In the genomic region with DNA sequence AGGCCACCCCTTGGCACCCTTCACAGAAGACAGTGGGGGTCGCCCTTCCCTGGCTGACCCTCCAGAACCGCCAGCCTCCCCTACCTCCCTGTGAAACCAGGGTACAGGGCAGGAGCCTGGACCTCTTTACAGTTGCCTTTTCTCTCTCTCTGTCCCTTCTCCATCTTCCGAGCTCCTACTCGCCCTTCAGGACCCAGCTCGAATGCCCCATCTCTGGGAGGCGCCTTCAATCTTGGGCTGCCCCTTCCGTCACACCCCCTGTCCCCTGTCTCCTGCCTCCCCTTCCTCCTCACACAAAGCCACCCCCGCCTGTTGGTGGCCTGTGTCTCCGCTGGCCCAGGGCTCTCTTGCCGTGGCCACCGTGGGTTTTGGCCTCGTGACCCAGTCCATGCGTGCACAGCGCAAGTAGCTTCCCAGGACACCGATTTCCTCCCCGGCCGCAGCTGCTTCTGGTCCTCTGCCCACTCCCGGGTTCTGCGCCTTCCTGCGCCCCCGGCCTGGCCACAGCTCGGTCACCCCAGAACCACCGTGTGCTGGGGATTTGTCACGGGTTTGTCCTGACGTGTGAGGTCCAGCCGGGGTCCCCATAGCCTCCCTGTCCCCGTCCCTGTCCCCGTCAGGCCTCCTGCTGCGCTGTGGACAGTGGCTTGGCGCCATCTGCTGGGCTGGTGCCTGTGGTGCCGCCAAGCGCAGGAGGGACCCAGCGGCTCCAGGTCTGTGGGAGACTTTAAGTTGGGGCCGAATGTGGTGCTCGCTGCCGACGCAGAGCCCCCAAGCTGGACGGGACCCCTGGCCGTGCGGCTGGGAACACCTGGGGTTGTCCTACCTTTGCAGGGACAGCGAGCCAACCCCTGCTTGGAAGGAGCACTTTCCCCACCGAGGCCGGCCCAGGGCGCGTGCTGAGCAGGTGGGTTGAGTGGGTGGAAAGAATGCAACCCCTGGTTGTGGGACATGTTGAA, we compare ENCODE assay signal across 9 cellular contexts. TPM values are rescaled to one million over a fixed set of nuclear protein-coding genes. Genes with fewer than 3 reads are reported as not detected.
DNase-seq lines count a peak whose midpoint lies in the region; ATAC-seq and TF ChIP-seq lines count a peak whose summit lies in the region.
"Had no signal": no experiment of that assay in that cellular context is flagged by ENCODE, and none has a peak within 500 bp of the region (broad histone marks: within the 10 kb centered on the region; RNA-seq: fewer than 3 reads in every experiment).

No MANE protein-coding gene starts in this region.

- no peak for DNase-seq in AG09309 (ENCODE audit: low read depth)
- peak; percentile 88 for DNase-seq in GM20000 (ENCODE audit: low spot score)
- peak; percentile 61 for DNase-seq in PC-3
- DNase-seq in activated T-cell treated with anti-CD3 and anti-CD28 coated beads, Interleukin-2, amount 50 U/mL, for 48 hours = peak; percentile 85 to 87
- DNase-seq in fibroblast of lung (ENCODE audit: low read depth in 2 of 2) = peak; percentile 17 to 46
- DNase-seq in nephron progenitor cell = peak; percentile 88
- DNase-seq in stomach = peak; percentile 83

- H3K9me3 Mint-ChIP-seq in nephron progenitor cell = peaks cover 5% of the 10 kb centered on the region

- H3K4me3 ChIP-seq in AG09309 (ENCODE audit: control insufficient read depth, low read depth, low read length) = peak overlapping the region; percentile 25
- no peak overlapping the region for H3K4me3 ChIP-seq in PC-3 (ENCODE audit: low read length)
- peak overlapping the region in 1 of 4 experiments; percentile 36 for H3K4me3 ChIP-seq in fibroblast of lung (replicated peaks in 1 of 4; ENCODE audit: control extremely low read depth in 1 of 4, insufficient read depth in 1 of 4, low read depth in 3 of 4, low read length in 4 of 4)
- H3K4me3 ChIP-seq in stomach = peak overlapping the region in 2 of 4 donors; percentile 17 to 23
- H3K4me3 ChIP-seq: skin epidermis had no signal

- H3K4me1 ChIP-seq in PC-3 (ENCODE audit: insufficient read depth, low read length) (peaks cover under 1% of the 10 kb centered on the region; the same call in 1 of the 2 replicates), fibroblast of lung (ENCODE audit: control insufficient read depth, extremely low read depth, insufficient read depth, low read length) (peaks cover 3% of the 10 kb centered on the region), stomach (peaks cover 16 to 29% (median 26%) of the 10 kb centered on the region in 4 donors)

- H3K27me3 Mint-ChIP-seq in nephron progenitor cell (ENCODE audit: low read depth, poor library complexity) = peaks cover 33% of the 10 kb centered on the region

- H3K9me3 ChIP-seq in PC-3 (ENCODE audit: low read length) = no peaks in the 10 kb centered on the region
- H3K9me3 ChIP-seq in fibroblast of lung (ENCODE audit: control insufficient read depth, insufficient read depth, low read depth, low read length) = no peaks in the 10 kb centered on the region
- H3K9me3 ChIP-seq in stomach = no peaks in the 10 kb centered on the region

- no peaks in the 10 kb centered on the region for H3F3A ChIP-seq in PC-3 (ENCODE audit: low read length, unreplicated experiment)

- POLR2A ChIA-PET in PC-3 (lab: Charles Lee; ENCODE audit: unreplicated experiment) = no interaction called here

- H4K20me1 ChIP-seq in PC-3 (ENCODE audit: low read length) = no peaks in the 10 kb centered on the region
- H4K20me1 ChIP-seq in fibroblast of lung (ENCODE audit: control insufficient read depth, extremely low read depth, insufficient read depth, low read length) = no peaks in the 10 kb centered on the region

- H3K36me3 Mint-ChIP-seq in nephron progenitor cell (ENCODE audit: low read depth) = no peaks in the 10 kb centered on the region

- TF ChIP-seq CTCF in AG09309 (IDR thresholded peaks at IDR 0.05; ENCODE audit: control insufficient read depth, insufficient read depth, low read depth, low read length, missing control alignments) = peak; percentile 99
- TF ChIP-seq CTCF in GM20000 (IDR thresholded peaks at IDR 0.05; ENCODE audit: extremely low read depth, missing control alignments) = peak; percentile 99
- TF ChIP-seq CTCF in PC-3 (conservative IDR thresholded peaks at IDR 0.05; ENCODE audit: low read depth, low read length) = peak; percentile 88
- peak; percentile 92 to 95 for TF ChIP-seq CTCF in fibroblast of lung (conservative IDR thresholded peaks at IDR 0.05 in 1 of 2, IDR thresholded peaks at IDR 0.05 in 1 of 2; ENCODE audit: low read depth in 1 of 2, low read length in 2 of 2)
- TF ChIP-seq CTCF in nephron progenitor cell (IDR thresholded peaks at IDR 0.05) = peak; percentile 96
- peak in 5 of 7 experiments; percentile 90 to 98 (median 97) for TF ChIP-seq CTCF in stomach (IDR thresholded peaks at IDR 0.05)

- H3K4me2 ChIP-seq in PC-3 (ENCODE audit: low read length) (no peak overlapping the region), fibroblast of lung (ENCODE audit: extremely low read depth, insufficient read depth, low read length) (peak overlapping the region; percentile 75)

- no peaks in the 10 kb centered on the region for H3K9me2 ChIP-seq in PC-3 (replicated peaks; ENCODE audit: low read length)

- intact Hi-C loops in PC-3 (cut with micrococcal nuclease) (loop anchor here (2.0 kb wide), 2 partner anchors 34 to 156 kb away; no protein-coding TSS in a partner anchor), stomach (cut with DNase I; ENCODE audit: low total_unique reads) (loop anchor here (2.0 to 10.0 kb wide), 3 partner anchors 58 to 260 kb away; no protein-coding TSS in a partner anchor)

- no peak overlapping the region for H3K9ac ChIP-seq in PC-3 (ENCODE audit: low read length)
- peak overlapping the region; percentile 20 for H3K9ac ChIP-seq in fibroblast of lung (ENCODE audit: insufficient read depth, low read length)

- H2AFZ ChIP-seq in PC-3 (ENCODE audit: low read length) (no peak overlapping the region), fibroblast of lung (ENCODE audit: low read length) (peak overlapping the region; percentile 48)

- H3K27ac ChIP-seq in PC-3 (ENCODE audit: low read length) = no peak overlapping the region
- no peak overlapping the region for H3K27ac ChIP-seq in fibroblast of lung (ENCODE audit: insufficient read depth, low read length)
- H3K27ac ChIP-seq in stomach = no peak overlapping the region
- H3K27ac ChIP-seq: skin epidermis had no signal

- 29 to 36% (median 32%) methylated on average over 20 to 45 of the region's 45 CpGs for WGBS in stomach, 5 donors

- ATAC-seq in PC-3 (peak; percentile 40), HG03354 (IDR thresholded peaks at IDR 0.05; ENCODE audit: poor library complexity, severe bottlenecking, unreplicated experiment) (no peak)

- no peaks in the 10 kb centered on the region for H3K36me3 ChIP-seq in PC-3 (ENCODE audit: low read depth, low read length)
- H3K36me3 ChIP-seq in fibroblast of lung (ENCODE audit: control insufficient read depth, insufficient read depth, low read length) = no peaks in the 10 kb centered on the region
- no peaks in the 10 kb centered on the region for H3K36me3 ChIP-seq in stomach

- no peak for TF ChIP-seq EP300 in stomach (IDR thresholded peaks at IDR 0.05)

- H3K27me3 ChIP-seq in PC-3 (ENCODE audit: low read length) (no peaks in the 10 kb centered on the region), fibroblast of lung (ENCODE audit: control insufficient read depth, insufficient read depth, low read length) (peaks cover 12% of the 10 kb centered on the region), stomach (peaks cover 0 to 39% (median 4%) of the 10 kb centered on the region in 3 donors)

- no peak for TF ChIP-seq POLR2A in stomach (IDR thresholded peaks at IDR 0.05)

- no peak overlapping the region for H3K27ac Mint-ChIP-seq in nephron progenitor cell

- no peak overlapping the region for H3K4me3 Mint-ChIP-seq in nephron progenitor cell

- BruUV-seq in PC-3 (replicated peaks; lab: Mats Ljungman, UMichigan) = no TSS peak

- H3K79me2 ChIP-seq in PC-3 (ENCODE audit: low read length) (peaks cover 11% of the 10 kb centered on the region), fibroblast of lung (ENCODE audit: control insufficient read depth, insufficient read depth, low read length) (peaks cover 4% of the 10 kb centered on the region)

- CTCF ChIA-PET in PC-3 (lab: Charles Lee) = interaction anchor here (0.6 kb wide), 1 partner anchor 327 kb away, joined by 3 read pairs; no protein-coding TSS in a partner anchor

- H3K4me1 Mint-ChIP-seq in nephron progenitor cell = no peaks in the 10 kb centered on the region

RNA-seq across cellular contexts. Expression of gene TMEM250, which starts 4.0 kb away (rescaled TPM):
- 62.3 and 64.7 TPM in 2 replicates for total RNA-seq in PC-3 (2014; rRNA removed)
- 43.3 and 48.0 TPM in 2 replicates for total RNA-seq in fibroblast of lung
- 13.3 and 13.6 TPM in 2 replicates for polyA plus RNA-seq in fibroblast of lung
- 23.7 and 26.1 TPM in 2 replicates for polyA plus RNA-seq in fibroblast of lung (2012)
- polyA minus RNA-seq in fibroblast of lung (ENCODE audit: low replicate concordance) = 15.6 and 19.8 TPM in 2 replicates
- 100 to 1,000 TPM in 1 of 5 donors, 10 to 100 TPM in 4; 17.4 to 105 (median 30.3) TPM for total RNA-seq in stomach
- polyA plus RNA-seq in stomach = 10 to 100 TPM; 15.6 to 19.4 (median 16.6) TPM

RNA-seq across cellular contexts. Expression of gene NACC2, which starts 27.6 kb away (rescaled TPM):
- total RNA-seq in PC-3 (2014; rRNA removed) (12.3 and 16.5 TPM in 2 replicates), fibroblast of lung (18.2 and 18.5 TPM in 2 replicates), stomach (10 to 100 TPM in 4 of 5 donors, 1 to 10 TPM in 1; 9.5 to 69.2 (median 16.1) TPM)
- polyA plus RNA-seq in fibroblast of lung (12.3 and 14.4 TPM in 2 replicates), stomach (1 to 10 TPM; 4.1 to 7.0 (median 6.6) TPM)
- polyA plus RNA-seq in fibroblast of lung (2012) = 19.3 and 19.8 TPM in 2 replicates
- 18.7 and 24.5 TPM in 2 replicates for polyA minus RNA-seq in fibroblast of lung (ENCODE audit: low replicate concordance)
